Comparison of ENCODE assay signal across 8 cellular contexts in the genomic region with DNA sequence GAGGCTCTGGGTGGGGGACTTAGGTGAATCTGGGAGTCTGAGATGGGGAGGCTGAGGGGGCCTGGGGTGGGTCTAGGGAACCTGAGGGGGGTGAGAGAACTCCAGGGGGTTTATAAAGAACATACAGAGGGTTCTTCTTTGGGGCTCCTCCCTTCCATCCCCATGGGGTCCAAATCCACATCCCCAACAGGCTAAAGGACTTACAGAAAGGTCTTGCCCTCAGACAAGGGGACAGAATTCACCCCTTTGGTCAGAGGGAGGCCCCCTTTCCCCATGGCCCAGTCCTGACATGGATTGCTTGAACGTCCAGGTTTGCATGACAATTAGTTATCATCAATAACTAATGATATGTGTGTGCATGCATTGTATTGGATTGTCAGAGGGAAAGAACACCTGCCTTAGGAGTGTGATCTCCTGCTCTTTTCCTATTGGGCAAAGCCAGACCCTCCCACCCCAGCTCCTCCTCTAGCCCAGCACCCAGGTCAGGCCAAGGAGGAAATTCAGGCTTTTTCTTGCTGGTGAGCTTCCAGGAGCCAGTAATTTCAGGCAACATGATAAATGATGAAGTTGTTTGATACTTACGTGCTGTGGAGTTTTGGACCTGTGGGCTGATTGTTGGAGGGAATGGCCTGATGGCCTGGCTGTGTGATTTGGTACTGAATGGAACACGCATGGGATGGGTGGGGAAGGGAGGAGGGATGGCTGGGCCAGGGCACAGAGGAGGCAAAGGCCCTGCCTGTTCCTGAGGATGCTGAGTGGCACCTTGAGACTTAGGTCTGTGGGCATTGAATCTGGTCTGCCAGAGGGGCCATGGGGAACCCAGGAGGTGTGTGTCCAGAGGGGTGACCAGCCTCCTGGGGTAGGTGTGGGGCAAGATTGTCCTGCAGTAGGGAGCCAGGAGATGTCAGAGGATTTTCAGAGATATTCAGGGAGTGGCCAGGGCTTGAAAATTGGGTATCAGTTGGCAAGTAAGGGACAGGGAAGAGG. TPM values are rescaled to one million over a fixed set of nuclear protein-coding genes. Genes with fewer than 3 reads are reported as not detected.
DNase-seq lines count a peak whose midpoint lies in the region; ATAC-seq and TF ChIP-seq lines count a peak whose summit lies in the region.

No MANE protein-coding gene starts in this region.

- peak overlapping the region; percentile 90 to 96 (median 90) for H3K4me3 Mint-ChIP-seq in CD4-positive, CD25-positive, alpha-beta regulatory T cell
- H3K4me3 Mint-ChIP-seq in HFFc6: peak overlapping the region; percentile 87
- peak overlapping the region; percentile 85 for H3K4me3 Mint-ChIP-seq in activated T-helper 2 cell treated with anti-CD3 and anti-CD28 coated beads, Interferon-gamma antibody, Interleukin-2, Interleukin-4, amounts not matched to agents 10 μg/mL and 5 μg/mL and 100 μg/mL, durations not matched to agents 14 hours and 24 hours and 36 hours (ENCODE audit: low read depth)

- H3K4me1 Mint-ChIP-seq in CD4-positive, CD25-positive, alpha-beta regulatory T cell: peaks cover 0 to 47% (median 18%) of the 10 kb centered on the region in 4 donors
- H3K4me1 Mint-ChIP-seq in HFFc6 (ENCODE audit: low read depth): peaks cover 6% of the 10 kb centered on the region; the same call in 1 of the 2 replicates
- peaks cover 20% of the 10 kb centered on the region for H3K4me1 Mint-ChIP-seq in activated T-helper 2 cell treated with anti-CD3 and anti-CD28 coated beads, Interferon-gamma antibody, Interleukin-2, Interleukin-4, amounts not matched to agents 10 μg/mL and 5 μg/mL and 100 μg/mL, durations not matched to agents 14 hours and 24 hours and 36 hours (ENCODE audit: low read depth)

- peaks cover 25% of the 10 kb centered on the region for H3K4me1 ChIP-seq in CD4-positive, CD25-positive, alpha-beta regulatory T cell (ENCODE audit: control insufficient read depth, insufficient read depth, low read length, poor library complexity, severe bottlenecking)
- H3K4me1 ChIP-seq in testis: peaks cover 6% of the 10 kb centered on the region

- peak overlapping the region; percentile 76 to 91 (median 79) for H3K27ac Mint-ChIP-seq in CD4-positive, CD25-positive, alpha-beta regulatory T cell
- peak overlapping the region; percentile 36; the same call in 1 of the 2 replicates for H3K27ac Mint-ChIP-seq in HFFc6
- H3K27ac Mint-ChIP-seq in activated T-helper 2 cell treated with anti-CD3 and anti-CD28 coated beads, Interferon-gamma antibody, Interleukin-2, Interleukin-4, amounts not matched to agents 10 μg/mL and 5 μg/mL and 100 μg/mL, durations not matched to agents 14 hours and 24 hours and 36 hours: peak overlapping the region; percentile 42

- H3K36me3 ChIP-seq in CD4-positive, CD25-positive, alpha-beta regulatory T cell (ENCODE audit: control insufficient read depth, insufficient read depth, low read length): no peaks in the 10 kb centered on the region
- H3K36me3 ChIP-seq in kidney epithelial cell (ENCODE audit: control insufficient read depth, insufficient read depth, low read length) (no peaks in the 10 kb centered on the region), testis (ENCODE audit: low read depth, missing control alignments) (no peaks in the 10 kb centered on the region)

- no peak for ATAC-seq in CD4-positive, CD25-positive, alpha-beta regulatory T cell (ENCODE audit: low read depth in 2 of 2)
- no peak for ATAC-seq in GM18498 (IDR thresholded peaks at IDR 0.05; ENCODE audit: unreplicated experiment)
- ATAC-seq in GM18868 (IDR thresholded peaks at IDR 0.05; ENCODE audit: unreplicated experiment): no peak
- no peak for ATAC-seq in HG02642 (IDR thresholded peaks at IDR 0.05; ENCODE audit: poor library complexity, unreplicated experiment)

- no peak for TF ChIP-seq CTCF in HFFc6 (IDR thresholded peaks at IDR 0.05)
- TF ChIP-seq CTCF in kidney epithelial cell (IDR thresholded peaks at IDR 0.05; ENCODE audit: insufficient read depth, low read length, poor library complexity, severe bottlenecking): no peak
- TF ChIP-seq CTCF in testis (IDR thresholded peaks at IDR 0.05): no peak

- H3K9me3 ChIP-seq in CD4-positive, CD25-positive, alpha-beta regulatory T cell (ENCODE audit: control insufficient read depth in 2 of 2, low read length in 2 of 2): no peaks in the 10 kb centered on the region
- no peaks in the 10 kb centered on the region for H3K9me3 ChIP-seq in testis

- H3K9me3 Mint-ChIP-seq in CD4-positive, CD25-positive, alpha-beta regulatory T cell: no peaks in the 10 kb centered on the region
- no peaks in the 10 kb centered on the region for H3K9me3 Mint-ChIP-seq in HFFc6
- no peaks in the 10 kb centered on the region for H3K9me3 Mint-ChIP-seq in activated T-helper 2 cell treated with anti-CD3 and anti-CD28 coated beads, Interferon-gamma antibody, Interleukin-2, Interleukin-4, amounts not matched to agents 10 μg/mL and 5 μg/mL and 100 μg/mL, durations not matched to agents 14 hours and 24 hours and 36 hours

- peak in 1 of 3 donors; percentile 19 for DNase-seq in CD4-positive, CD25-positive, alpha-beta regulatory T cell
- DNase-seq in HFFc6 (no peak), kidney epithelial cell (ENCODE audit: low read depth) (no peak), testis (no peak)
- no peak for DNase-seq in activated T-helper 2 cell treated with anti-CD3 and anti-CD28 coated beads, Interferon-gamma antibody, Interleukin-2, Interleukin-4, amounts not matched to agents 10 μg/mL and 5 μg/mL and 100 μg/mL, durations not matched to agents 14 hours and 24 hours and 36 hours (ENCODE audit: low spot score)

- WGBS in testis, 2 donors: 18 to 42% methylated on average over 3 of the region's 3 CpGs

- intact Hi-C loops in activated T-helper 2 cell treated with anti-CD3 and anti-CD28 coated beads, Interferon-gamma antibody, Interleukin-2, Interleukin-4, amounts not matched to agents 10 μg/mL and 5 μg/mL and 100 μg/mL, durations not matched to agents 14 hours and 24 hours and 36 hours (cut with micrococcal nuclease): loop anchor here (5.0 kb wide), 1 partner anchor 194 kb away; a partner anchor contains a TSS
- intact Hi-C loops in testis (cut with DNase I; ENCODE audit: low total_unique reads): no loop called here

- no peaks in the 10 kb centered on the region for H3K27me3 ChIP-seq in CD4-positive, CD25-positive, alpha-beta regulatory T cell (ENCODE audit: control insufficient read depth, insufficient read depth, low read length)
- H3K27me3 ChIP-seq in kidney epithelial cell (ENCODE audit: control insufficient read depth, insufficient read depth, low read length) (peaks cover 6% of the 10 kb centered on the region), testis (no peaks in the 10 kb centered on the region)

- H3K36me3 Mint-ChIP-seq in CD4-positive, CD25-positive, alpha-beta regulatory T cell: peaks cover 5% of the 10 kb centered on the region
- H3K36me3 Mint-ChIP-seq in HFFc6 (ENCODE audit: low read depth): no peaks in the 10 kb centered on the region
- H3K36me3 Mint-ChIP-seq in activated T-helper 2 cell treated with anti-CD3 and anti-CD28 coated beads, Interferon-gamma antibody, Interleukin-2, Interleukin-4, amounts not matched to agents 10 μg/mL and 5 μg/mL and 100 μg/mL, durations not matched to agents 14 hours and 24 hours and 36 hours (ENCODE audit: low read depth): peaks cover 3% of the 10 kb centered on the region

- H3K27me3 Mint-ChIP-seq in CD4-positive, CD25-positive, alpha-beta regulatory T cell: no peaks in the 10 kb centered on the region
- peaks cover 5% of the 10 kb centered on the region for H3K27me3 Mint-ChIP-seq in HFFc6 (ENCODE audit: insufficient read depth)
- peaks cover 5% of the 10 kb centered on the region for H3K27me3 Mint-ChIP-seq in activated T-helper 2 cell treated with anti-CD3 and anti-CD28 coated beads, Interferon-gamma antibody, Interleukin-2, Interleukin-4, amounts not matched to agents 10 μg/mL and 5 μg/mL and 100 μg/mL, durations not matched to agents 14 hours and 24 hours and 36 hours (ENCODE audit: low read depth)

- H3K27ac ChIP-seq in CD4-positive, CD25-positive, alpha-beta regulatory T cell (ENCODE audit: insufficient read depth, low read length, poor library complexity, severe bottlenecking): peak overlapping the region; percentile 83
- peak overlapping the region; percentile 40 to 82 for H3K27ac ChIP-seq in testis

- TF ChIP-seq POLR2A in testis (IDR thresholded peaks at IDR 0.05): no peak

- H3K4me3 ChIP-seq in CD4-positive, CD25-positive, alpha-beta regulatory T cell (ENCODE audit: low read depth, low read length): peak overlapping the region; percentile 37
- H3K4me3 ChIP-seq in kidney epithelial cell (ENCODE audit: low read depth, low read length) (peak overlapping the region; percentile 73), testis (peak overlapping the region; percentile 74 to 75)

RNA-seq across cellular contexts. Expression of a gene that starts 1.1 kb away (rescaled TPM):
- total RNA-seq in CD4-positive, CD25-positive, alpha-beta regulatory T cell: 16.7 TPM
- polyA plus RNA-seq in CD4-positive, CD25-positive, alpha-beta regulatory T cell: 1 to 10 TPM; 1.8 to 4.0 (median 2.6) TPM
- 1 to 10 TPM; 3.6 to 9.3 (median 7.4) TPM for total RNA-seq in HFFc6 (2021; fragmentation: NEBNext Ultra II Directional; extraction: Animal tissue kit (Norgen Biotek cat#: 25700))
- total RNA-seq in activated T-helper 2 cell treated with anti-CD3 and anti-CD28 coated beads, Interferon-gamma antibody, Interleukin-2, Interleukin-4, amounts not matched to agents 10 μg/mL and 5 μg/mL and 100 μg/mL, durations not matched to agents 14 hours and 24 hours and 36 hours: 11.6 and 11.7 TPM in 2 replicates
- 7.5 and 9.6 TPM in 2 replicates for total RNA-seq in kidney epithelial cell
- 10 to 100 TPM; 16.5 to 32.3 TPM for total RNA-seq in testis
- polyA plus RNA-seq in testis (ENCODE audit: insufficient read depth, low read depth, low replicate concordance): 10.6 TPM

RNA-seq across cellular contexts. Expression of a gene that starts 25.3 kb away (rescaled TPM):
- not detected for total RNA-seq in CD4-positive, CD25-positive, alpha-beta regulatory T cell
- not detected for polyA plus RNA-seq in CD4-positive, CD25-positive, alpha-beta regulatory T cell
- total RNA-seq in HFFc6 (2021; fragmentation: NEBNext Ultra II Directional; extraction: Animal tissue kit (Norgen Biotek cat#: 25700)): 1 to 10 TPM; 1.7 to 4.3 (median 3.2) TPM
- not detected in 2 replicates for total RNA-seq in activated T-helper 2 cell treated with anti-CD3 and anti-CD28 coated beads, Interferon-gamma antibody, Interleukin-2, Interleukin-4, amounts not matched to agents 10 μg/mL and 5 μg/mL and 100 μg/mL, durations not matched to agents 14 hours and 24 hours and 36 hours
- total RNA-seq in kidney epithelial cell (3.8 and 6.5 TPM in 2 replicates), testis (1 to 10 TPM; 4.3 to 7.0 TPM)
- 4.5 TPM for polyA plus RNA-seq in testis (ENCODE audit: insufficient read depth, low read depth, low replicate concordance)

RNA-seq across cellular contexts. Expression of a gene that starts 31.3 kb away (rescaled TPM):
- total RNA-seq in CD4-positive, CD25-positive, alpha-beta regulatory T cell: not detected
- polyA plus RNA-seq in CD4-positive, CD25-positive, alpha-beta regulatory T cell: 1 to 10 TPM in 1 of 4 donors, under 1 TPM in 1, not detected in 2; 0.31 to 1.1 TPM
- 1 to 10 TPM; 1.6 to 4.1 (median 2.4) TPM for total RNA-seq in HFFc6 (2021; fragmentation: NEBNext Ultra II Directional; extraction: Animal tissue kit (Norgen Biotek cat#: 25700))
- total RNA-seq in activated T-helper 2 cell treated with anti-CD3 and anti-CD28 coated beads, Interferon-gamma antibody, Interleukin-2, Interleukin-4, amounts not matched to agents 10 μg/mL and 5 μg/mL and 100 μg/mL, durations not matched to agents 14 hours and 24 hours and 36 hours: not detected in 2 replicates
- total RNA-seq in kidney epithelial cell (16.5 and 30.1 TPM in 2 replicates), testis (1 to 10 TPM; 4.3 to 5.3 TPM)
- 8.7 TPM for polyA plus RNA-seq in testis (ENCODE audit: insufficient read depth, low read depth, low replicate concordance)

RNA-seq across cellular contexts. Expression of a gene that starts 45.5 kb away (rescaled TPM):
- total RNA-seq in CD4-positive, CD25-positive, alpha-beta regulatory T cell: 20.2 TPM
- polyA plus RNA-seq in CD4-positive, CD25-positive, alpha-beta regulatory T cell: 1 to 10 TPM in 2 of 4 donors, under 1 TPM in 2; 0.47 to 1.5 (median 0.82) TPM
- 10 to 100 TPM; 11.8 to 14.5 (median 13.4) TPM for total RNA-seq in HFFc6 (2021; fragmentation: NEBNext Ultra II Directional; extraction: Animal tissue kit (Norgen Biotek cat#: 25700))
- 6.4 and 7.0 TPM in 2 replicates for total RNA-seq in activated T-helper 2 cell treated with anti-CD3 and anti-CD28 coated beads, Interferon-gamma antibody, Interleukin-2, Interleukin-4, amounts not matched to agents 10 μg/mL and 5 μg/mL and 100 μg/mL, durations not matched to agents 14 hours and 24 hours and 36 hours
- total RNA-seq in kidney epithelial cell (2.3 and 5.5 TPM in 2 replicates), testis (10 to 100 TPM; 28.1 to 32.1 TPM)
- polyA plus RNA-seq in testis (ENCODE audit: insufficient read depth, low read depth, low replicate concordance): 15.6 TPM

RNA-seq across cellular contexts. Expression of a gene that starts 49.3 kb away (rescaled TPM):
- 87.4 TPM for total RNA-seq in CD4-positive, CD25-positive, alpha-beta regulatory T cell
- polyA plus RNA-seq in CD4-positive, CD25-positive, alpha-beta regulatory T cell: 100 to 1,000 TPM; 139 to 163 (median 148) TPM
- 10 to 100 TPM; 50.2 to 73.8 (median 60.8) TPM for total RNA-seq in HFFc6 (2021; fragmentation: NEBNext Ultra II Directional; extraction: Animal tissue kit (Norgen Biotek cat#: 25700))
- total RNA-seq in activated T-helper 2 cell treated with anti-CD3 and anti-CD28 coated beads, Interferon-gamma antibody, Interleukin-2, Interleukin-4, amounts not matched to agents 10 μg/mL and 5 μg/mL and 100 μg/mL, durations not matched to agents 14 hours and 24 hours and 36 hours: 122 and 132 TPM in 2 replicates
- total RNA-seq in kidney epithelial cell (119 and 136 TPM in 2 replicates), testis (10 to 100 TPM; 44.3 to 58.7 TPM)
- polyA plus RNA-seq in testis (ENCODE audit: insufficient read depth, low read depth, low replicate concordance): 14.5 TPM
